ENCODE assay signal across 2 cellular contexts in the genomic region with DNA sequence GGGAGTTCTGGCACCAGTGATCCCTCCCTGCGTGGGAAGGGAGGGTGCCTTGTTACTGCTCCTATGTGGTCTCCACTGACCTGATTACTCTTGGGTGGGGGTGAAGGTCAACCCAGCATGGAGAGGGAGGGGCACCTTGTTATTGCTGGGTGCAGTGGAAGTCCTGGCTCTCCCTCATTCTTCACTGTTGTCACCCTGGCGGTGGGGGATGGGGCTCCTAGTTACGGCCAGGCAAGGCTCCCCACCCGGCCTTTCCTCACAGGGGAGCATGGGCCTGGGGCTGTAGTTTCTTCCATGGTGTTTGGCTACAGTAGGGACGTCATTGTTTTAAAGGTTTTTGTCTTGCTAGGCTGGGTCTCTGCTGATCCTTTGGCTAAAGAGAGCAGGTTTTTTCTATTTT.
A peak's percentile ranks its signal among the peaks of the same experiment; 100 is the strongest.
TF ChIP-seq lines count a peak whose summit lies in the region.

No MANE protein-coding gene starts in this region.

TF ChIP-seq in WTC11, 78 proteins besides CTCF, POLR2A, EP300 and RAD21:
- no peak for TF ChIP-seq ESRRA (CRISPR knock-in tag; IDR thresholded peaks at IDR 0.05; ENCODE audit: borderline replicate concordance)
- TF ChIP-seq, protein P1, sequence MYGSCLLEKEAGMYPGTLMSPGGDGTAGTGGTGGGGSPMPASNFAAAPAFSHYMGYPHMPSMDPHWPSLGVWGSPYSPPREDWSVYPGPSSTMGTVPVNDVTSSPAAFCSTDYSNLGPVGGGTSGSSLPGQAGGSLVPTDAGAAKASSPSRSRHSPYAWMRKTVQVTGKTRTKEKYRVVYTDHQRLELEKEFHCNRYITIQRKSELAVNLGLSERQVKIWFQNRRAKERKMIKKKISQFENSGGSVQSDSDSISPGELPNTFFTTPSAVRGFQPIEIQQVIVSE (CRISPR knock-in tag; IDR thresholded peaks at IDR 0.05; ENCODE audit: borderline replicate concordance): no peak
- TF ChIP-seq ZNF423 (CRISPR knock-in tag; IDR thresholded peaks at IDR 0.05): no peak
- TF ChIP-seq, protein P2, sequence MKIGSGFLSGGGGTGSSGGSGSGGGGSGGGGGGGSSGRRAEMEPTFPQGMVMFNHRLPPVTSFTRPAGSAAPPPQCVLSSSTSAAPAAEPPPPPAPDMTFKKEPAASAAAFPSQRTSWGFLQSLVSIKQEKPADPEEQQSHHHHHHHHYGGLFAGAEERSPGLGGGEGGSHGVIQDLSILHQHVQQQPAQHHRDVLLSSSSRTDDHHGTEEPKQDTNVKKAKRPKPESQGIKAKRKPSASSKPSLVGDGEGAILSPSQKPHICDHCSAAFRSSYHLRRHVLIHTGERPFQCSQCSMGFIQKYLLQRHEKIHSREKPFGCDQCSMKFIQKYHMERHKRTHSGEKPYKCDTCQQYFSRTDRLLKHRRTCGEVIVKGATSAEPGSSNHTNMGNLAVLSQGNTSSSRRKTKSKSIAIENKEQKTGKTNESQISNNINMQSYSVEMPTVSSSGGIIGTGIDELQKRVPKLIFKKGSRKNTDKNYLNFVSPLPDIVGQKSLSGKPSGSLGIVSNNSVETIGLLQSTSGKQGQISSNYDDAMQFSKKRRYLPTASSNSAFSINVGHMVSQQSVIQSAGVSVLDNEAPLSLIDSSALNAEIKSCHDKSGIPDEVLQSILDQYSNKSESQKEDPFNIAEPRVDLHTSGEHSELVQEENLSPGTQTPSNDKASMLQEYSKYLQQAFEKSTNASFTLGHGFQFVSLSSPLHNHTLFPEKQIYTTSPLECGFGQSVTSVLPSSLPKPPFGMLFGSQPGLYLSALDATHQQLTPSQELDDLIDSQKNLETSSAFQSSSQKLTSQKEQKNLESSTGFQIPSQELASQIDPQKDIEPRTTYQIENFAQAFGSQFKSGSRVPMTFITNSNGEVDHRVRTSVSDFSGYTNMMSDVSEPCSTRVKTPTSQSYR (CRISPR knock-in tag; IDR thresholded peaks at IDR 0.05): no peak
- no peak for TF ChIP-seq TEAD1 (CRISPR knock-in tag; IDR thresholded peaks at IDR 0.05)
- TF ChIP-seq, protein P3, sequence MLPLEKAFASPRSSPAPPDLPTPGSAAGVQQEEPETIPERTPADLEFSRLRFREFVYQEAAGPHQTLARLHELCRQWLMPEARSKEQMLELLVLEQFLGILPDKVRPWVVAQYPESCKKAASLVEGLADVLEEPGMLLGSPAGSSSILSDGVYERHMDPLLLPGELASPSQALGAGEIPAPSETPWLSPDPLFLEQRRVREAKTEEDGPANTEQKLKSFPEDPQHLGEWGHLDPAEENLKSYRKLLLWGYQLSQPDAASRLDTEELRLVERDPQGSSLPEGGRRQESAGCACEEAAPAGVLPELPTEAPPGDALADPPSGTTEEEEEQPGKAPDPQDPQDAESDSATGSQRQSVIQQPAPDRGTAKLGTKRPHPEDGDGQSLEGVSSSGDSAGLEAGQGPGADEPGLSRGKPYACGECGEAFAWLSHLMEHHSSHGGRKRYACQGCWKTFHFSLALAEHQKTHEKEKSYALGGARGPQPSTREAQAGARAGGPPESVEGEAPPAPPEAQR (CRISPR knock-in tag; IDR thresholded peaks at IDR 0.05): no peak
- no peak for TF ChIP-seq TP53 (CRISPR knock-in tag; IDR thresholded peaks at IDR 0.05)

TF ChIP-seq in HepG2, 621 proteins besides CTCF, POLR2A, EP300 and RAD21:
- TF ChIP-seq RXRB (CRISPR knock-in tag; IDR thresholded peaks at IDR 0.05; ENCODE audit: borderline replicate concordance) (no peak), HMGA1 (CRISPR knock-in tag; conservative IDR thresholded peaks at IDR 0.05) (no peak), DNMT3B (CRISPR knock-in tag; conservative IDR thresholded peaks at IDR 0.05) (no peak)
- TF ChIP-seq, protein P4, sequence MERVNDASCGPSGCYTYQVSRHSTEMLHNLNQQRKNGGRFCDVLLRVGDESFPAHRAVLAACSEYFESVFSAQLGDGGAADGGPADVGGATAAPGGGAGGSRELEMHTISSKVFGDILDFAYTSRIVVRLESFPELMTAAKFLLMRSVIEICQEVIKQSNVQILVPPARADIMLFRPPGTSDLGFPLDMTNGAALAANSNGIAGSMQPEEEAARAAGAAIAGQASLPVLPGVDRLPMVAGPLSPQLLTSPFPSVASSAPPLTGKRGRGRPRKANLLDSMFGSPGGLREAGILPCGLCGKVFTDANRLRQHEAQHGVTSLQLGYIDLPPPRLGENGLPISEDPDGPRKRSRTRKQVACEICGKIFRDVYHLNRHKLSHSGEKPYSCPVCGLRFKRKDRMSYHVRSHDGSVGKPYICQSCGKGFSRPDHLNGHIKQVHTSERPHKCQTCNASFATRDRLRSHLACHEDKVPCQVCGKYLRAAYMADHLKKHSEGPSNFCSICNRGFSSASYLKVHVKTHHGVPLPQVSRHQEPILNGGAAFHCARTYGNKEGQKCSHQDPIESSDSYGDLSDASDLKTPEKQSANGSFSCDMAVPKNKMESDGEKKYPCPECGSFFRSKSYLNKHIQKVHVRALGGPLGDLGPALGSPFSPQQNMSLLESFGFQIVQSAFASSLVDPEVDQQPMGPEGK (CRISPR knock-in tag; IDR thresholded peaks at IDR 0.05): peak; percentile 24; the same call in 1 of the 2 replicates
